ENCODE assay signal across 21 cellular contexts in the genomic region with DNA sequence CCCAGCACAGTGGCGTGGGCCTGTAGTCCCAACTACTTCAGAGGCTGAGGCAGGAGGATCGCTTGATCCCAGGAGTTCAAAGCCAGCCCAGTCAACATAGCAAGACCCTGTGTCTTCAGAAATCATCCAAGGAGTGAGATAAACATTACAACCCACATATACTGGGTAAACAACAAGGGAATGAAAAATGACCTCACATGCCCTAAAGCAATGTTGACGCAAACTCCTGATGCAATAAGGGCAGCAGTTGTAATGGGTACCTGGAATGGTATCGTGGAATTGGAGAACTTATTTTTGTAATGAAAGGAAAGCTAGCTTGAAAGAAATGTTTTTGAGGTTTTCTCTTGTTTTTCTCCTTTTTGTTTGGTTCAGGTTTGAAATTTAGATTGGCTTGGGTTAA. TPM values are rescaled to one million over a fixed set of nuclear protein-coding genes. Genes with fewer than 3 reads are reported as not detected.
DNase-seq lines count a peak whose midpoint lies in the region; TF ChIP-seq lines count a peak whose summit lies in the region.
"Had no signal": no experiment of that assay in that cellular context is flagged by ENCODE, and none has a peak within 500 bp of the region (broad histone marks: within the 10 kb centered on the region; RNA-seq: fewer than 3 reads in every experiment).

No MANE protein-coding gene starts in this region.

- no peak for TF ChIP-seq CTCF in Caco-2 (IDR thresholded peaks at IDR 0.05; ENCODE audit: insufficient read depth in 1 of 2, low read depth in 1 of 2, low read length in 1 of 2, severe bottlenecking in 1 of 2, unreplicated experiment in 1 of 2)

- DNase-seq in Caco-2 (peak; percentile 48 to 53), H4 (ENCODE audit: low spot score) (peak; percentile 3), RPMI7951 (ENCODE audit: low read depth) (peak; percentile 11), islet precursor cell (peak; percentile 66), SHP77 (lab: John Stamatoyannopoulos, UW) (no peak), NCI-H1048 (lab: John Stamatoyannopoulos, UW) (no peak), NCI-H1694 (lab: John Stamatoyannopoulos, UW) (no peak)
- DNase-seq: AML-193; DMS 273 treated with DMSO at 0.1 percent for 48 hours; GOT3; KG1; NCI-H1105; NCI-H2107; NCI-H345; NCI-H526; NK-92 treated with Interleukin-12 subunit alpha and Interleukin-12 subunit beta, amount 100 ng/mL, for 24 hours; SHP77 treated with DMSO at 0.1 percent for 48 hours; SK-N-SH had no signal

- no peak overlapping the region for H3K4me3 Mint-ChIP-seq in Caco-2 (ENCODE audit: unreplicated experiment)
- H3K4me3 Mint-ChIP-seq: T-helper 2 cell treated with Interferon-gamma antibody and Interleukin-4, amounts not matched to agents 5 μg/mL and 100 μg/mL, for 36 hours had no signal

- no peaks in the 10 kb centered on the region for H3K27me3 ChIP-seq in Caco-2 (replicated peaks; ENCODE audit: control insufficient read depth, insufficient read depth, low read length)

- BruUV-seq in Caco-2 (replicated peaks; lab: Mats Ljungman, UMichigan) = no TSS peak

- no peaks in the 10 kb centered on the region for H3K9me3 Mint-ChIP-seq in Caco-2 (ENCODE audit: unreplicated experiment)
- H3K9me3 Mint-ChIP-seq: T-helper 2 cell treated with Interferon-gamma antibody and Interleukin-4, amounts not matched to agents 5 μg/mL and 100 μg/mL, for 36 hours had no signal

- H3K27me3 Mint-ChIP-seq in Caco-2 (ENCODE audit: insufficient read depth, unreplicated experiment) = peaks cover 7% of the 10 kb centered on the region

- H3K27ac Mint-ChIP-seq in Caco-2 (ENCODE audit: unreplicated experiment) = no peak overlapping the region
- H3K27ac Mint-ChIP-seq: T-helper 2 cell treated with Interferon-gamma antibody and Interleukin-4, amounts not matched to agents 5 μg/mL and 100 μg/mL, for 36 hours had no signal

- no peaks in the 10 kb centered on the region for H3K36me3 ChIP-seq in Caco-2 (ENCODE audit: control insufficient read depth, insufficient read depth, low read length)

- intact Hi-C loops in Caco-2 (cut with micrococcal nuclease; ENCODE audit: unreplicated experiment) = no loop called here

- CTCF ChIA-PET in Caco-2 (lab: Charles Lee) = no interaction called here

- H3K4me1 ChIP-seq in Caco-2 = peaks cover 11% of the 10 kb centered on the region; the same call in 1 of the 2 replicates

- H3K36me3 Mint-ChIP-seq in Caco-2 (ENCODE audit: insufficient read depth, unreplicated experiment) = peaks cover 6% of the 10 kb centered on the region

- no peak overlapping the region for H3K4me3 ChIP-seq in Caco-2 (ENCODE audit: low read depth, low read length)
- H3K4me3 ChIP-seq: GM12878 had no signal

- H3K4me1 Mint-ChIP-seq in Caco-2 (ENCODE audit: low read depth, unreplicated experiment) = peaks cover 11% of the 10 kb centered on the region

- no peaks in the 10 kb centered on the region for H3K9me3 ChIP-seq in Caco-2
- H3K9me3 ChIP-seq: SK-N-SH had no signal

- POLR2A ChIA-PET in Caco-2 (lab: Charles Lee) = no interaction called here

RNA-seq across cellular contexts. Expression of gene LGALS16, which starts 24.5 kb away (rescaled TPM):
- not detected in 2 replicates for total RNA-seq in Caco-2 (2022)
- not detected in 2 replicates for total RNA-seq in H4 (2014; rRNA removed; shearing (Covaris generic))
- total RNA-seq in RPMI7951 (2014; rRNA removed; shearing (Covaris generic)) = not detected in 2 replicates
- total RNA-seq: GM12878, HepG2 had no signal

RNA-seq across cellular contexts. Expression of gene LGALS13, which starts 28.9 kb away (rescaled TPM):
- total RNA-seq in Caco-2 (2022) = not detected in 2 replicates
- not detected in 2 replicates for total RNA-seq in H4 (2014; rRNA removed; shearing (Covaris generic))
- not detected in 2 replicates for total RNA-seq in RPMI7951 (2014; rRNA removed; shearing (Covaris generic))
- total RNA-seq: GM12878, HepG2 had no signal

Comparison
In these comparisons a context has a peak if more than half of its experiments do, and no peak if none do; other contexts are left out.
1. DNase-seq: peak in Caco-2 (2 of 2), H4 (single experiment), RPMI7951 (single experiment) and islet precursor cell (single experiment); none in SHP77 (0 of 2), NCI-H1048 (single experiment) and NCI-H1694 (single experiment).